Comparison of ENCODE assay signal across 20 cellular contexts in genomic region chr1:3711381-3711779, GRCh38. TPM values are rescaled to one million over a fixed set of nuclear protein-coding genes. Genes with fewer than 3 reads are reported as not detected.
DNase-seq lines count a peak whose midpoint lies in the region; ATAC-seq, FAIRE-seq and TF ChIP-seq lines count a peak whose summit lies in the region.
"Had no signal": no experiment of that assay in that cellular context is flagged by ENCODE, and none has a peak within 500 bp of the region (broad histone marks: within the 10 kb centered on the region; RNA-seq: fewer than 3 reads in every experiment).

No MANE protein-coding gene starts in this region.

- peak overlapping the region; percentile 48 for H4K8ac ChIP-seq in neuronal stem cell (ENCODE audit: low read depth, low read length)

- no peaks in the 10 kb centered on the region for H3K36me3 Mint-ChIP-seq in activated naive CD4-positive, alpha-beta T cell treated with anti-CD3 and anti-CD28 coated beads for 36 hours (ENCODE audit: low read depth)
- H3K36me3 Mint-ChIP-seq: CD8-positive, alpha-beta memory T cell had no signal

- intact Hi-C loops in activated naive CD4-positive, alpha-beta T cell treated with anti-CD3 and anti-CD28 coated beads for 36 hours (cut with micrococcal nuclease): no loop called here
- intact Hi-C loops in posterior cingulate gyrus (cut with DNase I): no loop called here

- H3K4me3 ChIP-seq in NT2/D1 (ENCODE audit: insufficient read length, low read depth) (no peak overlapping the region), bronchial epithelial cell (ENCODE audit: low read depth, low read length) (no peak overlapping the region), neuronal stem cell (ENCODE audit: low read length in 2 of 2) (no peak overlapping the region)
- H3K4me3 ChIP-seq: A549, GM12878 had no signal

- no peak overlapping the region for H3K27ac ChIP-seq in neuronal stem cell (replicated peaks; ENCODE audit: low read length)
- H3K27ac ChIP-seq: A549, C4-2B had no signal

- H3K79me1 ChIP-seq in neuronal stem cell (ENCODE audit: low read depth, low read length): peaks cover 2% of the 10 kb centered on the region

- H3K4me1 ChIP-seq in NT2/D1 (ENCODE audit: insufficient read depth, insufficient read length) (peaks cover 29% of the 10 kb centered on the region), neuronal stem cell (ENCODE audit: control insufficient read depth in 2 of 2, insufficient read depth in 1 of 2, low read depth in 1 of 2, low read length in 2 of 2) (peaks cover 0 to 10% of the 10 kb centered on the region in 2 donors)
- H3K4me1 ChIP-seq: A549, Caco-2 had no signal

- no peak overlapping the region for H3K14ac ChIP-seq in neuronal stem cell (ENCODE audit: low read length)

- peak; percentile 2 for ATAC-seq in esophagus mucosa
- ATAC-seq: GM12878, HCT116 had no signal

- H3K36me3 ChIP-seq in NT2/D1 (ENCODE audit: insufficient read depth, insufficient read length, low read length) (no peaks in the 10 kb centered on the region), bronchial epithelial cell (ENCODE audit: control insufficient read depth, insufficient read depth, low read length) (no peaks in the 10 kb centered on the region), neuronal stem cell (replicated peaks in 1 of 2; ENCODE audit: control insufficient read depth in 2 of 2, insufficient read depth in 2 of 2, low read length in 2 of 2) (no peaks in the 10 kb centered on the region)
- H3K36me3 ChIP-seq: BE2C had no signal

- no peak overlapping the region for H2AFZ ChIP-seq in neuronal stem cell (ENCODE audit: low read length)

- H3K9ac ChIP-seq in NT2/D1 (ENCODE audit: insufficient read length, low read depth): peak overlapping the region; percentile 42
- H3K9ac ChIP-seq in neuronal stem cell (ENCODE audit: low read depth, low read length, poor library complexity): no peak overlapping the region

- WGBS in neuronal stem cell (ENCODE audit: extremely low coverage in 2 of 2, insufficient read length in 2 of 2, insufficient replicate concordance in 1 of 2), 2 donors: no CpG with 5 or more reads among the region's 11 CpGs

- peak overlapping the region; percentile 93 for H3K23ac ChIP-seq in neuronal stem cell (ENCODE audit: low read depth, low read length, poor library complexity)

- no peaks in the 10 kb centered on the region for H3K4me1 Mint-ChIP-seq in activated naive CD4-positive, alpha-beta T cell treated with anti-CD3 and anti-CD28 coated beads for 36 hours (ENCODE audit: low read depth)
- H3K4me1 Mint-ChIP-seq: CD8-positive, alpha-beta memory T cell had no signal

- H3K9me3 Mint-ChIP-seq in activated naive CD4-positive, alpha-beta T cell treated with anti-CD3 and anti-CD28 coated beads for 36 hours: no peaks in the 10 kb centered on the region
- H3K9me3 Mint-ChIP-seq: CD8-positive, alpha-beta memory T cell had no signal

- TF ChIP-seq CTCF in bronchial epithelial cell (IDR thresholded peaks at IDR 0.05; ENCODE audit: insufficient read depth, low read length, severe bottlenecking): no peak

- CTCF ChIA-PET in activated naive CD4-positive, alpha-beta T cell treated with anti-CD3 and anti-CD28 coated beads for 36 hours (lab: Charles Lee): interaction anchor here (2.5 kb wide), 1 partner anchor 13 kb away, joined by 6 read pairs; no protein-coding TSS in a partner anchor

- no peak overlapping the region for H3K27ac Mint-ChIP-seq in activated naive CD4-positive, alpha-beta T cell treated with anti-CD3 and anti-CD28 coated beads for 36 hours
- H3K27ac Mint-ChIP-seq: CD8-positive, alpha-beta memory T cell had no signal

- no peak overlapping the region for H4K91ac ChIP-seq in neuronal stem cell (ENCODE audit: low read depth, low read length, poor library complexity)

- peak; percentile 23 for FAIRE-seq in bronchial epithelial cell (lab: Jason Lieb, UNC)
- FAIRE-seq: A549, GM12878, GM18507, H54 had no signal

- H3K4me2 ChIP-seq in neuronal stem cell (ENCODE audit: insufficient read depth, low read length, poor library complexity, severe bottlenecking): no peak overlapping the region
- H3K4me2 ChIP-seq: A549 had no signal

- no peak for DNase-seq in NT2/D1 (ENCODE audit: low read depth, low spot score)
- no peak for DNase-seq in bronchial epithelial cell (ENCODE audit: low read depth)
- DNase-seq in neuronal stem cell (ENCODE audit: low spot score): no peak
- DNase-seq in activated naive CD4-positive, alpha-beta T cell treated with anti-CD3 and anti-CD28 coated beads for 36 hours: no peak
- no peak for DNase-seq in activated CD4-positive, alpha-beta T cell treated with anti-CD3 and anti-CD28 coated beads for 1 hour
- no peak for DNase-seq in posterior cingulate gyrus
- DNase-seq in activated gamma-delta T cell treated with Interleukin-2 at 50 U/mL for 16 hours: no peak
- DNase-seq: BE2C; Caco-2; CD8-positive, alpha-beta memory T cell; DMS53 had no signal

- no peak overlapping the region for H2BK12ac ChIP-seq in neuronal stem cell (ENCODE audit: low read length)

- peak overlapping the region; percentile 35 for H3K18ac ChIP-seq in neuronal stem cell (ENCODE audit: low read length)

- no peak overlapping the region for H2BK5ac ChIP-seq in neuronal stem cell (ENCODE audit: low read length)

- peak overlapping the region; percentile 47 for H2AK5ac ChIP-seq in neuronal stem cell (ENCODE audit: low read depth, low read length)

- H3K9me3 ChIP-seq in NT2/D1 (ENCODE audit: insufficient read depth, low read length) (no peaks in the 10 kb centered on the region), neuronal stem cell (replicated peaks in 1 of 2; ENCODE audit: control insufficient read depth in 2 of 2, insufficient read depth in 1 of 2, low read depth in 1 of 2, low read length in 2 of 2) (no peaks in the 10 kb centered on the region)
- H3K9me3 ChIP-seq: A549, BE2C, Caco-2 had no signal

- peaks cover 22% of the 10 kb centered on the region for H3K27me3 Mint-ChIP-seq in activated naive CD4-positive, alpha-beta T cell treated with anti-CD3 and anti-CD28 coated beads for 36 hours (ENCODE audit: low read depth)

- peak overlapping the region; percentile 85 for H2BK15ac ChIP-seq in neuronal stem cell (ENCODE audit: low read length)

- peak overlapping the region; percentile 66 for H3K4ac ChIP-seq in neuronal stem cell (ENCODE audit: low read length)

- no peak overlapping the region for H3K4me3 Mint-ChIP-seq in activated naive CD4-positive, alpha-beta T cell treated with anti-CD3 and anti-CD28 coated beads for 36 hours
- H3K4me3 Mint-ChIP-seq: CD8-positive, alpha-beta memory T cell had no signal

- no peak overlapping the region for H2BK120ac ChIP-seq in neuronal stem cell (ENCODE audit: low read depth, low read length)

- H3K27me3 ChIP-seq in NT2/D1 (ENCODE audit: insufficient read depth, insufficient read length) (peaks cover 13% of the 10 kb centered on the region), bronchial epithelial cell (ENCODE audit: control insufficient read depth, insufficient read depth, low read length) (peaks cover 5% of the 10 kb centered on the region), neuronal stem cell (ENCODE audit: control insufficient read depth in 3 of 3, insufficient read depth in 3 of 3, low read depth in 1 of 3, low read length in 3 of 3) (peaks cover 0 to 97% (median 18%) of the 10 kb centered on the region in 3 experiments)
- H3K27me3 ChIP-seq: BE2C had no signal

RNA-seq across cellular contexts. Expression of gene CCDC27, which starts 40.9 kb away (rescaled TPM):
- not detected in 2 replicates for total RNA-seq in bronchial epithelial cell
- total RNA-seq in esophagus mucosa: not detected
- polyA plus RNA-seq in neuronal stem cell (2013, experiment 1 of 2): not detected
- not detected for polyA plus RNA-seq in neuronal stem cell (2013, experiment 2 of 2)
- total RNA-seq in activated naive CD4-positive, alpha-beta T cell treated with anti-CD3 and anti-CD28 coated beads for 36 hours: not detected
- total RNA-seq: Caco-2; CD8-positive, alpha-beta memory T cell; GM12878; HT-29 had no signal
- polyA plus RNA-seq: A549; AG04450; CD8-positive, alpha-beta memory T cell had no signal

RNA-seq across cellular contexts. Expression of gene TP73, which starts 59.1 kb away (rescaled TPM):
- total RNA-seq in bronchial epithelial cell: under 0.01 and 0.13 TPM in 2 replicates
- 5.2 TPM for total RNA-seq in esophagus mucosa
- polyA plus RNA-seq in neuronal stem cell (2013, experiment 1 of 2): 0.18 TPM
- polyA plus RNA-seq in neuronal stem cell (2013, experiment 2 of 2): 0.19 TPM
- under 1 TPM; 0.20 to 0.43 TPM for total RNA-seq in activated naive CD4-positive, alpha-beta T cell treated with anti-CD3 and anti-CD28 coated beads for 36 hours
- polyA plus RNA-seq: AG04450 had no signal
